17 cellular contexts compared by ENCODE assay signal in genomic region chr2:96291751-96292150, GRCh38.
"Had no signal": no experiment of that assay in that cellular context is flagged by ENCODE, and none has a peak within 500 bp of the region (broad histone marks: within the 10 kb centered on the region; RNA-seq: fewer than 3 reads in every experiment).

No MANE protein-coding gene starts in this region.

- DNase-seq: cortex of kidney; dorsolateral prefrontal cortex; effector CD8-positive, alpha-beta T cell; heart left ventricle; hypothalamus; kidney glomerular epithelial cell; naive thymus-derived CD4-positive, alpha-beta T cell; nephron progenitor cell; posterior cingulate gyrus; sigmoid colon; stimulated activated CD4-positive, alpha-beta T cell treated with anti-CD3 and anti-CD28 coated beads, Interleukin-12 subunit alpha, Interleukin-12 subunit beta, amount 100 ng/mL, for 4 hours; stimulated activated naive CD8-positive, alpha-beta T cell treated with anti-CD3 and anti-CD28 coated beads, Interleukin-15, Interleukin-2, amounts not matched to agents 100 U/mL and 50 U/mL, for 24 hours; upper lobe of right lung had no signal

- H3K9me3 Mint-ChIP-seq: nephron progenitor cell had no signal

- H3K4me1 ChIP-seq: heart left ventricle, sigmoid colon, suprapubic skin, tibial nerve, upper lobe of right lung, vagina had no signal

- H3K4me1 Mint-ChIP-seq: nephron progenitor cell had no signal

- H3K27ac ChIP-seq: dorsolateral prefrontal cortex, heart left ventricle, sigmoid colon, skin epidermis, suprapubic skin, tibial nerve, upper lobe of right lung, vagina had no signal

- H3K27me3 Mint-ChIP-seq: naive thymus-derived CD4-positive, alpha-beta T cell had no signal

- H3K27me3 ChIP-seq: dorsolateral prefrontal cortex, heart left ventricle, sigmoid colon, suprapubic skin, tibial nerve, upper lobe of right lung, vagina had no signal

- H3K4me3 Mint-ChIP-seq: naive thymus-derived CD4-positive, alpha-beta T cell; nephron progenitor cell had no signal

- H3K4me3 ChIP-seq: dorsolateral prefrontal cortex, heart left ventricle, sigmoid colon, skin epidermis, suprapubic skin, tibial nerve, upper lobe of right lung, vagina had no signal

- H3K27ac Mint-ChIP-seq: nephron progenitor cell had no signal

- H3K9me3 ChIP-seq: heart left ventricle, sigmoid colon, suprapubic skin, tibial nerve, upper lobe of right lung, vagina had no signal
